22 cellular contexts compared by ENCODE assay signal in genomic region chr13:113196970-113197737, GRCh38. TPM values are rescaled to one million over a fixed set of nuclear protein-coding genes. Genes with fewer than 3 reads are reported as not detected.
A peak's percentile ranks its signal among the peaks of the same experiment; 100 is the strongest.
DNase-seq lines count a peak whose midpoint lies in the region; ATAC-seq and TF ChIP-seq lines count a peak whose summit lies in the region.
"Had no signal": no experiment of that assay in that cellular context is flagged by ENCODE, and none has a peak within 500 bp of the region (broad histone marks: within the 10 kb centered on the region; RNA-seq: fewer than 3 reads in every experiment).

No MANE protein-coding gene starts in this region.

- H3K79me2 ChIP-seq in GM23248 (ENCODE audit: insufficient read depth), result peaks cover 67% of the 10 kb centered on the region

- peak overlapping the region; percentile 28 for H3K27ac Mint-ChIP-seq in activated T-helper 17 cell treated with anti-CD3 and anti-CD28 coated beads, Interleukin-2, amount 50 U/mL, for 72 hours
- H3K27ac Mint-ChIP-seq in CD14-positive monocyte, result peak overlapping the region in 1 of 7 donors; percentile 68

- H3K4me3 Mint-ChIP-seq in activated T-helper 17 cell treated with anti-CD3 and anti-CD28 coated beads, Interleukin-2, amount 50 U/mL, for 72 hours, result no peak overlapping the region
- no peak overlapping the region for H3K4me3 Mint-ChIP-seq in CD14-positive monocyte
- H3K4me3 Mint-ChIP-seq: CD8-positive, alpha-beta memory T cell had no signal

- peaks cover 94% of the 10 kb centered on the region for H3K36me3 Mint-ChIP-seq in activated T-helper 17 cell treated with anti-CD3 and anti-CD28 coated beads, Interleukin-2, amount 50 U/mL, for 72 hours (ENCODE audit: low read depth)
- peaks cover 66 to 76% of the 10 kb centered on the region in 2 donors for H3K36me3 Mint-ChIP-seq in CD14-positive monocyte

- peaks cover 80% of the 10 kb centered on the region for H3K36me3 ChIP-seq in left ventricle myocardium inferior
- no peaks in the 10 kb centered on the region for H3K36me3 ChIP-seq in prostate gland
- H3K36me3 ChIP-seq in GM23248 (ENCODE audit: low read depth), result peaks cover 53% of the 10 kb centered on the region

- no peak overlapping the region for H3K4me2 ChIP-seq in GM23248 (ENCODE audit: unreplicated experiment)

- H3K4me1 Mint-ChIP-seq in activated T-helper 17 cell treated with anti-CD3 and anti-CD28 coated beads, Interleukin-2, amount 50 U/mL, for 72 hours, result peaks cover 1% of the 10 kb centered on the region
- peaks cover under 1% of the 10 kb centered on the region for H3K4me1 Mint-ChIP-seq in CD14-positive monocyte

- H3K9me3 ChIP-seq in left ventricle myocardium inferior (replicated peaks) (no peaks in the 10 kb centered on the region), prostate gland (no peaks in the 10 kb centered on the region), GM23248 (ENCODE audit: low read depth) (no peaks in the 10 kb centered on the region)
- H3K9me3 ChIP-seq: SJSA1 had no signal

- ATAC-seq in activated T-helper 17 cell treated with anti-CD3 and anti-CD28 coated beads, Interleukin-2, amount 50 U/mL, for 72 hours (replicated peaks), result no peak
- ATAC-seq: PC-3 had no signal

- intact Hi-C loops in left ventricle myocardium inferior (cut with micrococcal nuclease) (no loop called here), prostate gland (cut with DNase I) (no loop called here), CD14-positive monocyte (cut with micrococcal nuclease) (no loop called here)

- no peak for TF ChIP-seq POLR2A in prostate gland (IDR thresholded peaks at IDR 0.05)

- WGBS in prostate gland, result 88% methylated on average over 9 of the region's 9 CpGs
- WGBS in GM23248 (ENCODE audit: low coverage in 1 of 2, low lambda C conversion rate in 2 of 2, missing lambda C conversion rate in 2 of 2), 2 experiments, result 68 to 70% methylated on average over 9 of the region's 9 CpGs

- H3K9ac ChIP-seq in GM23248, result no peak overlapping the region

- H3F3A ChIP-seq in GM23248 (ENCODE audit: insufficient read depth), result peaks cover 23% of the 10 kb centered on the region

- H3K27me3 ChIP-seq in left ventricle myocardium inferior (ENCODE audit: low read depth) (no peaks in the 10 kb centered on the region), prostate gland (replicated peaks; ENCODE audit: insufficient read depth) (no peaks in the 10 kb centered on the region), GM23248 (replicated peaks; ENCODE audit: insufficient read depth) (no peaks in the 10 kb centered on the region)
- H3K27me3 ChIP-seq: SJSA1 had no signal

- H3K4me3 ChIP-seq in LNCaP clone FGC (ENCODE audit: low read depth, low read length) (peak overlapping the region; percentile 11; the same call in 1 of the 2 replicates), left ventricle myocardium inferior (no peak overlapping the region), prostate gland (no peak overlapping the region), GM23248 (no peak overlapping the region)
- H3K4me3 ChIP-seq: SJSA1 had no signal

- no peak for TF ChIP-seq CTCF in LNCaP clone FGC (IDR thresholded peaks at IDR 0.05; ENCODE audit: control insufficient read depth, extremely low read depth, insufficient read depth)
- no peak for TF ChIP-seq CTCF in left ventricle myocardium inferior (IDR thresholded peaks at IDR 0.05; ENCODE audit: borderline replicate concordance)
- no peak for TF ChIP-seq CTCF in prostate gland (IDR thresholded peaks at IDR 0.05)
- TF ChIP-seq CTCF in CD14-positive monocyte (IDR thresholded peaks at IDR 0.05), result no peak

- no peaks in the 10 kb centered on the region for H3K9me3 Mint-ChIP-seq in activated T-helper 17 cell treated with anti-CD3 and anti-CD28 coated beads, Interleukin-2, amount 50 U/mL, for 72 hours
- H3K9me3 Mint-ChIP-seq in CD14-positive monocyte, result no peaks in the 10 kb centered on the region
- H3K9me3 Mint-ChIP-seq: CD8-positive, alpha-beta memory T cell had no signal

- no peak overlapping the region for H2AFZ ChIP-seq in GM23248

- no peaks in the 10 kb centered on the region for H3K27me3 Mint-ChIP-seq in activated T-helper 17 cell treated with anti-CD3 and anti-CD28 coated beads, Interleukin-2, amount 50 U/mL, for 72 hours
- peaks cover 0 to 2% (median 0%) of the 10 kb centered on the region in 3 donors for H3K27me3 Mint-ChIP-seq in CD14-positive monocyte (ENCODE audit: low read depth in 3 of 3)
- H3K27me3 Mint-ChIP-seq: CD8-positive, alpha-beta memory T cell had no signal

- H4K20me1 ChIP-seq in GM23248 (ENCODE audit: insufficient read depth), result no peaks in the 10 kb centered on the region

- H3K27ac ChIP-seq in left ventricle myocardium inferior (replicated peaks), result peak overlapping the region; percentile 46
- H3K27ac ChIP-seq in prostate gland, result peak overlapping the region; percentile 11 to 52
- no peak overlapping the region for H3K27ac ChIP-seq in GM23248
- H3K27ac ChIP-seq: SJSA1 had no signal

- in situ Hi-C loops in GM23248 (cut with MboI), result no loop called here

- H3K4me1 ChIP-seq in left ventricle myocardium inferior, result peaks cover 53% of the 10 kb centered on the region
- peaks cover 16% of the 10 kb centered on the region for H3K4me1 ChIP-seq in prostate gland (replicated peaks)
- peaks cover 9% of the 10 kb centered on the region for H3K4me1 ChIP-seq in GM23248 (ENCODE audit: insufficient read depth)

- H3K9me2 ChIP-seq in GM23248 (ENCODE audit: insufficient read depth), result no peaks in the 10 kb centered on the region

- DNase-seq in LNCaP clone FGC (ENCODE audit: low read depth), result peak; percentile 90
- no peak for DNase-seq in left ventricle myocardium inferior
- DNase-seq in prostate gland (ENCODE audit: low spot score), result no peak
- no peak for DNase-seq in GM23248
- no peak for DNase-seq in CD14-positive monocyte (ENCODE audit: low spot score)
- no peak for DNase-seq in NCI-H2227 (lab: John Stamatoyannopoulos, UW; ENCODE audit: unreplicated experiment)
- DNase-seq: C1 segment of cervical spinal cord; CD8-positive, alpha-beta memory T cell; DND-41; MV-4-11; NCI-H1105; NCI-H1436 treated with DMSO at 0.1 percent for 48 hours; NCI-H1930; NCI-H2107; NCI-H446; NCI-H524 treated with DMSO at 0.1 percent for 48 hours; NCI-H774; PC-3 had no signal

RNA-seq across cellular contexts. Expression of gene PCID2, which starts 11.3 kb away (rescaled TPM):
- 100 to 1,000 TPM in 1 of 2 donors, 10 to 100 TPM in 1; 56.5 to 135 TPM for total RNA-seq in activated T-helper 17 cell treated with anti-CD3 and anti-CD28 coated beads, Interleukin-2, amount 50 U/mL, for 72 hours
- total RNA-seq in left ventricle myocardium inferior, result 54.5 TPM
- total RNA-seq in prostate gland, result 10 to 100 TPM; 47.7 to 48.6 TPM
- total RNA-seq in GM23248 (2014; rRNA removed; shearing (Covaris generic)), result 60.7 and 67.9 TPM in 2 replicates
- 58.3 and 58.6 TPM in 2 replicates for polyA plus RNA-seq in GM23248 (2016; fragmentation: Nextera tagmentation; extraction: Ambion mirVana)
- 10 to 100 TPM; 31.5 to 34.2 TPM for polyA plus RNA-seq in CD14-positive monocyte

RNA-seq across cellular contexts. Expression of gene CUL4A, which starts 12.3 kb away (rescaled TPM):
- total RNA-seq in activated T-helper 17 cell treated with anti-CD3 and anti-CD28 coated beads, Interleukin-2, amount 50 U/mL, for 72 hours, result 100 to 1,000 TPM in 1 of 2 donors, 10 to 100 TPM in 1; 98.9 to 100 TPM
- total RNA-seq in left ventricle myocardium inferior (122 TPM), prostate gland (100 to 1,000 TPM; 103 to 185 TPM)
- total RNA-seq in GM23248 (2014; rRNA removed; shearing (Covaris generic)), result 93.0 and 197 TPM in 2 replicates
- polyA plus RNA-seq in GM23248 (2016; fragmentation: Nextera tagmentation; extraction: Ambion mirVana) (65.9 and 67.3 TPM in 2 replicates), CD14-positive monocyte (10 to 100 TPM; 32.0 to 33.7 TPM)

RNA-seq across cellular contexts. Expression of gene PROZ, which starts 38.7 kb away (rescaled TPM):
- total RNA-seq in activated T-helper 17 cell treated with anti-CD3 and anti-CD28 coated beads, Interleukin-2, amount 50 U/mL, for 72 hours, result 1 to 10 TPM in 1 of 2 donors, under 1 TPM in 1; 0.39 to 4.3 TPM
- total RNA-seq in left ventricle myocardium inferior (not detected), prostate gland (not detected)
- not detected in 2 replicates for total RNA-seq in GM23248 (2014; rRNA removed; shearing (Covaris generic))
- polyA plus RNA-seq in GM23248 (2016; fragmentation: Nextera tagmentation; extraction: Ambion mirVana) (not detected in 2 replicates), CD14-positive monocyte (not detected)
- total RNA-seq: A673; CD8-positive, alpha-beta memory T cell; HT-29; PC-3; SJSA1 had no signal
- polyA plus RNA-seq: CD8-positive, alpha-beta memory T cell had no signal
